Comparison of ENCODE assay signal across 20 cellular contexts in genomic region chr5:7866194-7866593, GRCh38. TPM values are rescaled to one million over a fixed set of nuclear protein-coding genes. Genes with fewer than 3 reads are reported as not detected.
DNase-seq lines count a peak whose midpoint lies in the region; ATAC-seq, FAIRE-seq and TF ChIP-seq lines count a peak whose summit lies in the region.
"Had no signal": no experiment of that assay in that cellular context is flagged by ENCODE, and none has a peak within 500 bp of the region (broad histone marks: within the 10 kb centered on the region; RNA-seq: fewer than 3 reads in every experiment).

No MANE protein-coding gene starts in this region.

- peaks cover 44 to 49% of the 10 kb centered on the region in 2 donors for H3K4me1 Mint-ChIP-seq in natural killer cell
- H3K4me1 Mint-ChIP-seq in natural killer cell treated with Interleukin-12 subunit alpha and Interleukin-12 subunit beta and Interleukin-15 and Interleukin-18, amount 100 ng/mL, for 72 hours (ENCODE audit: low read depth in 2 of 2), result peaks cover 25 to 31% of the 10 kb centered on the region in 2 donors
- peaks cover 38% of the 10 kb centered on the region for H3K4me1 Mint-ChIP-seq in activated naive CD4-positive, alpha-beta T cell treated with anti-CD3 and anti-CD28 coated beads for 36 hours (ENCODE audit: low read depth)

- no peak overlapping the region for H3K9ac ChIP-seq in K562 (ENCODE audit: insufficient read depth in 1 of 2, low read depth in 2 of 2, low read length in 2 of 2)
- H3K9ac ChIP-seq: BLaER1 had no signal

- POLR2A ChIA-PET in K562 (lab: Yijun Ruan, JAX), result no interaction called here

- DNase-seq in natural killer cell (no peak), OCI-M1 (lab: John Stamatoyannopoulos, UW) (peak; percentile 38), K562 (ENCODE audit: extremely low read depth in 1 of 4, low spot score in 3 of 4) (no peak), NCI-H226 (no peak)
- DNase-seq in natural killer cell treated with Interleukin-12 subunit alpha and Interleukin-12 subunit beta and Interleukin-15 and Interleukin-18, amount 100 ng/mL, for 72 hours (ENCODE audit: low spot score), result no peak
- DNase-seq in activated naive CD4-positive, alpha-beta T cell treated with anti-CD3 and anti-CD28 coated beads for 36 hours, result no peak
- DNase-seq: CD8-positive, alpha-beta T cell; DMS53; GOT3; NCI-H1105; NCI-H2081 treated with DMSO at 0.1 percent for 48 hours; PC-3; SIG-M5 had no signal

- no peaks in the 10 kb centered on the region for H3K9me1 ChIP-seq in K562 (ENCODE audit: control insufficient read depth, insufficient read depth, low read length)

- no peak overlapping the region for H3K27ac ChIP-seq in K562 (ENCODE audit: extremely low read depth, low read depth, low read length)
- H3K27ac ChIP-seq: BLaER1, RWPE1 had no signal

- no peak for TF ChIP-seq EP300 in K562 (IDR thresholded peaks at IDR 0.05; ENCODE audit: low read length)

- H3K27ac Mint-ChIP-seq in natural killer cell, result no peak overlapping the region
- peak overlapping the region in 1 of 2 donors; percentile 25 for H3K27ac Mint-ChIP-seq in natural killer cell treated with Interleukin-12 subunit alpha and Interleukin-12 subunit beta and Interleukin-15 and Interleukin-18, amount 100 ng/mL, for 72 hours
- no peak overlapping the region for H3K27ac Mint-ChIP-seq in activated naive CD4-positive, alpha-beta T cell treated with anti-CD3 and anti-CD28 coated beads for 36 hours

- H3K4me2 ChIP-seq in K562 (ENCODE audit: insufficient read depth, low read length), result no peak overlapping the region
- H3K4me2 ChIP-seq: BLaER1 had no signal

- ATAC-seq in natural killer cell (no peak), K562 (no peak), HG03280 (IDR thresholded peaks at IDR 0.05; ENCODE audit: unreplicated experiment) (no peak)
- no peak for ATAC-seq in natural killer cell treated with Interleukin-12 subunit alpha and Interleukin-12 subunit beta and Interleukin-15 and Interleukin-18, amount 100 ng/mL, for 72 hours
- ATAC-seq: CD8-positive, alpha-beta T cell; HCT116; PC-3 had no signal

- peaks cover 11% of the 10 kb centered on the region; the same call in 1 of the 2 replicates for H4K20me1 ChIP-seq in K562 (replicated peaks; ENCODE audit: control insufficient read depth, insufficient read depth, low read length)

- H3K27me3 ChIP-seq in K562 (ENCODE audit: control insufficient read depth in 2 of 2, insufficient read depth in 2 of 2, low read length in 2 of 2), result no peaks in the 10 kb centered on the region
- H3K27me3 ChIP-seq: BLaER1 had no signal

- intact Hi-C loops in natural killer cell (cut with micrococcal nuclease), result no loop called here
- intact Hi-C loops in K562 (cut with micrococcal nuclease), result no loop called here
- intact Hi-C loops in activated naive CD4-positive, alpha-beta T cell treated with anti-CD3 and anti-CD28 coated beads for 36 hours (cut with micrococcal nuclease), result no loop called here

- peaks cover 62% of the 10 kb centered on the region for H3K79me2 ChIP-seq in K562 (ENCODE audit: control insufficient read depth, insufficient read depth, low read length)

- 34% methylated on average over 2 of the region's 2 CpGs for WGBS in K562 (ENCODE audit: insufficient coverage, low coverage, missing lambda C conversion rate)

- H3K4me3 Mint-ChIP-seq in natural killer cell, result peak overlapping the region; percentile 40
- no peak overlapping the region for H3K4me3 Mint-ChIP-seq in natural killer cell treated with Interleukin-12 subunit alpha and Interleukin-12 subunit beta and Interleukin-15 and Interleukin-18, amount 100 ng/mL, for 72 hours
- no peak overlapping the region for H3K4me3 Mint-ChIP-seq in activated naive CD4-positive, alpha-beta T cell treated with anti-CD3 and anti-CD28 coated beads for 36 hours

- TF ChIP-seq CTCF in natural killer cell (IDR thresholded peaks at IDR 0.05) (no peak), K562 (IDR thresholded peaks at IDR 0.05 in 2 of 3, conservative IDR thresholded peaks at IDR 0.05 in 1 of 3; ENCODE audit: insufficient read depth in 2 of 3, low read depth in 1 of 3, low read length in 3 of 3) (no peak)

- no peak overlapping the region for H2AFZ ChIP-seq in K562 (ENCODE audit: low read depth, low read length)

- no peaks in the 10 kb centered on the region for H3K9me3 ChIP-seq in K562 (replicated peaks; ENCODE audit: control insufficient read depth, insufficient read depth, low read depth, low read length)
- H3K9me3 ChIP-seq: BLaER1 had no signal

- FAIRE-seq in K562 (lab: Jason Lieb, UNC), result no peak

- H3K4me1 ChIP-seq in K562 (replicated peaks in 1 of 2; ENCODE audit: control insufficient read depth in 2 of 2, insufficient read depth in 2 of 2, low read length in 2 of 2), result peaks cover 6 to 20% of the 10 kb centered on the region in 2 experiments; a peak in 4 of 5 replicates

- H3K9me3 Mint-ChIP-seq in natural killer cell, result no peaks in the 10 kb centered on the region
- H3K9me3 Mint-ChIP-seq in natural killer cell treated with Interleukin-12 subunit alpha and Interleukin-12 subunit beta and Interleukin-15 and Interleukin-18, amount 100 ng/mL, for 72 hours, result no peaks in the 10 kb centered on the region
- H3K9me3 Mint-ChIP-seq in activated naive CD4-positive, alpha-beta T cell treated with anti-CD3 and anti-CD28 coated beads for 36 hours, result no peaks in the 10 kb centered on the region
- H3K9me3 Mint-ChIP-seq: CD8-positive, alpha-beta T cell had no signal

- CTCF ChIA-PET in K562 (lab: Yijun Ruan, JAX; ENCODE audit: low intra/inter-chr PET ratio), result no interaction called here
- CTCF ChIA-PET in activated naive CD4-positive, alpha-beta T cell treated with anti-CD3 and anti-CD28 coated beads for 36 hours (lab: Charles Lee), result no interaction called here

- no peak overlapping the region for H3K4me3 ChIP-seq in K562
- H3K4me3 ChIP-seq: BLaER1 had no signal

- no peaks in the 10 kb centered on the region for H3K27me3 Mint-ChIP-seq in natural killer cell (ENCODE audit: low read depth in 2 of 2)
- H3K27me3 Mint-ChIP-seq in natural killer cell treated with Interleukin-12 subunit alpha and Interleukin-12 subunit beta and Interleukin-15 and Interleukin-18, amount 100 ng/mL, for 72 hours, result no peaks in the 10 kb centered on the region
- no peaks in the 10 kb centered on the region for H3K27me3 Mint-ChIP-seq in activated naive CD4-positive, alpha-beta T cell treated with anti-CD3 and anti-CD28 coated beads for 36 hours (ENCODE audit: low read depth)

- no peak for TF ChIP-seq RAD21 in K562 (CRISPR knock-in tag; conservative IDR thresholded peaks at IDR 0.05 in 1 of 2, IDR thresholded peaks at IDR 0.05 in 1 of 2)

- peaks cover 14% of the 10 kb centered on the region for H3K36me3 Mint-ChIP-seq in natural killer cell
- peaks cover 15% of the 10 kb centered on the region for H3K36me3 Mint-ChIP-seq in natural killer cell treated with Interleukin-12 subunit alpha and Interleukin-12 subunit beta and Interleukin-15 and Interleukin-18, amount 100 ng/mL, for 72 hours
- H3K36me3 Mint-ChIP-seq in activated naive CD4-positive, alpha-beta T cell treated with anti-CD3 and anti-CD28 coated beads for 36 hours (ENCODE audit: low read depth), result peaks cover 33% of the 10 kb centered on the region

- in situ Hi-C loops in K562 (cut with MboI), result no loop called here

- BruUV-seq in K562 (replicated peaks; lab: Mats Ljungman, UMichigan), result no TSS peak

- TF ChIP-seq POLR2A in K562 (conservative IDR thresholded peaks at IDR 0.05), result no peak

- H3K36me3 ChIP-seq in K562 (ENCODE audit: control insufficient read depth, insufficient read depth, low read length), result peaks cover 67% of the 10 kb centered on the region

RNA-seq across cellular contexts. Expression of gene FASTKD3, which starts 2.6 kb away (rescaled TPM):
- total RNA-seq in natural killer cell, result 10 to 100 TPM in 1 of 3 donors, 1 to 10 TPM in 2; 8.0 to 10.6 (median 8.6) TPM
- total RNA-seq in natural killer cell treated with Interleukin-12 subunit alpha and Interleukin-12 subunit beta and Interleukin-15 and Interleukin-18, amount 100 ng/mL, for 72 hours, result 10 to 100 TPM; 13.6 to 16.2 TPM
- total RNA-seq in K562 (2011; cell fraction: chromatin; rRNA removed; ENCODE audit: low replicate concordance), result 19.7 and 48.9 TPM in 2 replicates
- 10.4 and 11.2 TPM in 2 replicates for total RNA-seq in K562 (2011; cell fraction: nucleolus; rRNA removed)
- total RNA-seq in K562 (2011; cell fraction: nucleoplasm; rRNA removed), result 16.4 and 16.6 TPM in 2 replicates
- 13.7 and 17.1 TPM in 2 replicates for total RNA-seq in K562 (2014; rRNA removed)
- total RNA-seq in K562 (2014; rRNA removed; fragmentation: Illumina TruSeq; extraction: Trizol), result 50.0 and 57.7 TPM in 2 replicates
- total RNA-seq in K562 (2015; rRNA removed; fragmentation: Illumina TruSeq; extraction: Trizol), result 44.0 and 47.5 TPM in 2 replicates
- total RNA-seq in K562 (2021), result 20.2 and 22.1 TPM in 2 replicates
- 24.5 and 33.7 TPM in 2 replicates for polyA plus RNA-seq in K562 (2011; rRNA removed)
- polyA plus RNA-seq in K562 (2011; cell fraction: cytosol; rRNA removed), result 7.0 and 11.5 TPM in 2 replicates
- 19.1 and 22.9 TPM in 2 replicates for polyA plus RNA-seq in K562 (2011; cell fraction: nucleus; rRNA removed)
- polyA plus RNA-seq in K562 (2012), result 12.9 and 22.5 TPM in 2 replicates
- 47.9 and 48.0 TPM in 2 replicates for polyA plus RNA-seq in K562 (2014; fragmentation: Illumina TruSeq; extraction: Trizol)
- polyA plus RNA-seq in K562 (2014; fragmentation: Nextera tagmentation; extraction: Ambion mirVana), result 100 to 1,000 TPM; 127 to 149 TPM
- 34.4 and 37.1 TPM in 2 replicates for polyA plus RNA-seq in K562 (2014; rRNA removed)
- polyA minus RNA-seq in K562 (2011; rRNA and poly(A)+ RNA removed), result 25.0 and 25.4 TPM in 2 replicates
- 5.3 and 5.9 TPM in 2 replicates for polyA minus RNA-seq in K562 (2011; cell fraction: cytosol; rRNA and poly(A)+ RNA removed)
- polyA minus RNA-seq in K562 (2011; cell fraction: nucleus; rRNA and poly(A)+ RNA removed), result 15.2 and 24.5 TPM in 2 replicates
- 1 to 10 TPM; 4.0 to 7.7 TPM for total RNA-seq in activated naive CD4-positive, alpha-beta T cell treated with anti-CD3 and anti-CD28 coated beads for 36 hours

RNA-seq across cellular contexts. Expression of gene MTRR, which starts 2.8 kb away (rescaled TPM):
- 10 to 100 TPM; 55.7 to 78.4 (median 69.9) TPM for total RNA-seq in natural killer cell
- 10 to 100 TPM; 72.7 to 91.3 TPM for total RNA-seq in natural killer cell treated with Interleukin-12 subunit alpha and Interleukin-12 subunit beta and Interleukin-15 and Interleukin-18, amount 100 ng/mL, for 72 hours
- total RNA-seq in K562 (2011; cell fraction: chromatin; rRNA removed; ENCODE audit: low replicate concordance), result 141 and 235 TPM in 2 replicates
- total RNA-seq in K562 (2011; cell fraction: nucleolus; rRNA removed), result 69.2 and 85.0 TPM in 2 replicates
- total RNA-seq in K562 (2011; cell fraction: nucleoplasm; rRNA removed), result 104 and 110 TPM in 2 replicates
- total RNA-seq in K562 (2014; rRNA removed), result 38.4 and 39.3 TPM in 2 replicates
- total RNA-seq in K562 (2014; rRNA removed; fragmentation: Illumina TruSeq; extraction: Trizol), result 59.0 and 65.1 TPM in 2 replicates
- total RNA-seq in K562 (2015; rRNA removed; fragmentation: Illumina TruSeq; extraction: Trizol), result 65.0 and 68.0 TPM in 2 replicates
- 69.6 and 73.5 TPM in 2 replicates for total RNA-seq in K562 (2021)
- polyA plus RNA-seq in K562 (2011; rRNA removed), result 70.9 and 75.8 TPM in 2 replicates
- polyA plus RNA-seq in K562 (2011; cell fraction: cytosol; rRNA removed), result 48.4 and 56.6 TPM in 2 replicates
- polyA plus RNA-seq in K562 (2011; cell fraction: nucleus; rRNA removed), result 220 and 222 TPM in 2 replicates
- 25.4 and 48.8 TPM in 2 replicates for polyA plus RNA-seq in K562 (2012)
- 65.0 and 84.6 TPM in 2 replicates for polyA plus RNA-seq in K562 (2014; fragmentation: Illumina TruSeq; extraction: Trizol)
- polyA plus RNA-seq in K562 (2014; fragmentation: Nextera tagmentation; extraction: Ambion mirVana), result 10 to 100 TPM; 40.4 to 59.4 TPM
- 66.2 and 76.1 TPM in 2 replicates for polyA plus RNA-seq in K562 (2014; rRNA removed)
- polyA minus RNA-seq in K562 (2011; rRNA and poly(A)+ RNA removed), result 153 and 189 TPM in 2 replicates
- polyA minus RNA-seq in K562 (2011; cell fraction: cytosol; rRNA and poly(A)+ RNA removed), result 30.7 and 53.2 TPM in 2 replicates
- 180 and 255 TPM in 2 replicates for polyA minus RNA-seq in K562 (2011; cell fraction: nucleus; rRNA and poly(A)+ RNA removed)
- 10 to 100 TPM; 34.0 to 35.1 TPM for total RNA-seq in activated naive CD4-positive, alpha-beta T cell treated with anti-CD3 and anti-CD28 coated beads for 36 hours

RNA-seq across cellular contexts. Expression of gene CFAP90, which starts 15.3 kb away (rescaled TPM):
- not detected for total RNA-seq in natural killer cell
- total RNA-seq in natural killer cell treated with Interleukin-12 subunit alpha and Interleukin-12 subunit beta and Interleukin-15 and Interleukin-18, amount 100 ng/mL, for 72 hours, result not detected
- total RNA-seq in K562 (2011; cell fraction: chromatin; rRNA removed; ENCODE audit: low replicate concordance), result not detected in 2 replicates
- total RNA-seq in K562 (2011; cell fraction: nucleolus; rRNA removed), result not detected in 2 replicates
- not detected in 2 replicates for total RNA-seq in K562 (2011; cell fraction: nucleoplasm; rRNA removed)
- not detected in 2 replicates for total RNA-seq in K562 (2014; rRNA removed)
- total RNA-seq in K562 (2014; rRNA removed; fragmentation: Illumina TruSeq; extraction: Trizol), result not detected in 2 replicates
- not detected in 2 replicates for total RNA-seq in K562 (2015; rRNA removed; fragmentation: Illumina TruSeq; extraction: Trizol)
- total RNA-seq in K562 (2021), result not detected in 2 replicates
- polyA plus RNA-seq in K562 (2011; rRNA removed), result not detected in 2 replicates
- not detected in 2 replicates for polyA plus RNA-seq in K562 (2011; cell fraction: cytosol; rRNA removed)
- polyA plus RNA-seq in K562 (2011; cell fraction: nucleus; rRNA removed), result not detected in 2 replicates
- polyA plus RNA-seq in K562 (2012), result not detected in 2 replicates
- not detected in 2 replicates for polyA plus RNA-seq in K562 (2014; fragmentation: Illumina TruSeq; extraction: Trizol)
- polyA plus RNA-seq in K562 (2014; fragmentation: Nextera tagmentation; extraction: Ambion mirVana), result not detected
- not detected in 2 replicates for polyA plus RNA-seq in K562 (2014; rRNA removed)
- polyA minus RNA-seq in K562 (2011; rRNA and poly(A)+ RNA removed), result not detected in 2 replicates
- not detected in 2 replicates for polyA minus RNA-seq in K562 (2011; cell fraction: cytosol; rRNA and poly(A)+ RNA removed)
- polyA minus RNA-seq in K562 (2011; cell fraction: nucleus; rRNA and poly(A)+ RNA removed), result not detected in 2 replicates
- total RNA-seq in activated naive CD4-positive, alpha-beta T cell treated with anti-CD3 and anti-CD28 coated beads for 36 hours, result not detected
- total RNA-seq: A172; CD8-positive, alpha-beta T cell; LHCN-M2; NCI-H460 had no signal
